In genomic region chr3:196422976-196423781, GRCh38 we compare ENCODE assay signal across 8 cellular contexts. TPM values are rescaled to one million over a fixed set of nuclear protein-coding genes. Genes with fewer than 3 reads are reported as not detected.
A peak's percentile ranks its signal among the peaks of the same experiment; 100 is the strongest.
DNase-seq lines count a peak whose midpoint lies in the region; ATAC-seq and TF ChIP-seq lines count a peak whose summit lies in the region.

No MANE protein-coding gene starts in this region.

- DNase-seq in Peyer's patch (peak in 2 of 3 donors; percentile 53 to 59), heart left ventricle (peak; percentile 82 to 94 (median 89)), sciatic nerve (ENCODE audit: low spot score) (no peak), UCSD-AML1 (lab: John Stamatoyannopoulos, UW; ENCODE audit: unreplicated experiment) (no peak), brain microvascular endothelial cell (no peak), chondrocyte (ENCODE audit: low spot score) (no peak)

- H3K9me3 Mint-ChIP-seq in chondrocyte (ENCODE audit: low read depth), result no peaks in the 10 kb centered on the region

- peaks cover 25% of the 10 kb centered on the region for H3K4me1 Mint-ChIP-seq in chondrocyte (ENCODE audit: low read depth)

- TF ChIP-seq RAD21 in Ishikawa (IDR thresholded peaks at IDR 0.05; ENCODE audit: low read depth), result no peak

- no peak for TF ChIP-seq EP300 in Ishikawa (IDR thresholded peaks at IDR 0.05; ENCODE audit: borderline replicate concordance)

- H3K4me1 ChIP-seq in Peyer's patch (peaks cover 0 to 8% (median 0%) of the 10 kb centered on the region in 4 donors), heart left ventricle (peaks cover 0 to 75% (median 33%) of the 10 kb centered on the region in 12 donors)

- no peaks in the 10 kb centered on the region for H3K27me3 ChIP-seq in Peyer's patch
- H3K27me3 ChIP-seq in heart left ventricle, result no peaks in the 10 kb centered on the region
- H3K27me3 ChIP-seq in brain microvascular endothelial cell (replicated peaks), result no peaks in the 10 kb centered on the region

- TF ChIP-seq CTCF in Peyer's patch (IDR thresholded peaks at IDR 0.05) (no peak), heart left ventricle (IDR thresholded peaks at IDR 0.05) (peak in 1 of 12 donors; percentile 7), brain microvascular endothelial cell (IDR thresholded peaks at IDR 0.05; ENCODE audit: low read depth, low read length, missing control alignments) (no peak), chondrocyte (IDR thresholded peaks at IDR 0.05) (no peak)

- H3K27ac ChIP-seq in Peyer's patch, result peak overlapping the region in 1 of 4 donors; percentile 9
- H3K27ac ChIP-seq in heart left ventricle, result peak overlapping the region in 11 of 12 donors; percentile 37 to 81 (median 72)
- H3K27ac ChIP-seq in brain microvascular endothelial cell, result no peak overlapping the region

- H3K4me3 Mint-ChIP-seq in chondrocyte (ENCODE audit: unreplicated experiment), result no peak overlapping the region

- H3K36me3 Mint-ChIP-seq in chondrocyte (ENCODE audit: low read depth), result no peaks in the 10 kb centered on the region

- ATAC-seq in heart left ventricle (peak; percentile 95 to 98 (median 96)), sciatic nerve (peak; percentile 42), GM21360 (IDR thresholded peaks at IDR 0.05; ENCODE audit: unreplicated experiment) (no peak)

- TF ChIP-seq POLR2A in Peyer's patch (IDR thresholded peaks at IDR 0.05), result no peak
- TF ChIP-seq POLR2A in heart left ventricle (IDR thresholded peaks at IDR 0.05), result no peak

- peaks cover 0 to 6% (median 0%) of the 10 kb centered on the region in 3 donors for H3K36me3 ChIP-seq in Peyer's patch
- peaks cover 0 to 22% (median 11%) of the 10 kb centered on the region in 9 donors for H3K36me3 ChIP-seq in heart left ventricle
- H3K36me3 ChIP-seq in brain microvascular endothelial cell (replicated peaks), result peaks cover 2% of the 10 kb centered on the region

- in situ Hi-C loops in brain microvascular endothelial cell (cut with HindIII; ENCODE audit: low pct_ligation_motif_present, low sequenced_read_pairs), result no loop called here

- WGBS in heart left ventricle, 4 donors, result 15 to 38% (median 30%) methylated on average over 7 to 10 of the region's 10 CpGs

- intact Hi-C loops in heart left ventricle (cut with DNase I), result no loop called here
- intact Hi-C loops in sciatic nerve (cut with DNase I), result no loop called here

- H3K27ac Mint-ChIP-seq in chondrocyte (ENCODE audit: unreplicated experiment), result no peak overlapping the region

- no peaks in the 10 kb centered on the region for H3K9me3 ChIP-seq in Peyer's patch
- H3K9me3 ChIP-seq in heart left ventricle, result no peaks in the 10 kb centered on the region

- no peaks in the 10 kb centered on the region for H3K27me3 Mint-ChIP-seq in chondrocyte (ENCODE audit: low read depth)

- H3K4me3 ChIP-seq in Peyer's patch (no peak overlapping the region), heart left ventricle (no peak overlapping the region), brain microvascular endothelial cell (ENCODE audit: low read depth, low read length) (no peak overlapping the region)

TF ChIP-seq in Ishikawa, 13 proteins besides CTCF, POLR2A, EP300 and RAD21:
- TF ChIP-seq CREB1 (IDR thresholded peaks at IDR 0.05; ENCODE audit: low read depth) (no peak), NFIC (IDR thresholded peaks at IDR 0.05) (peak; percentile 70), TEAD4 (IDR thresholded peaks at IDR 0.05) (no peak), CEBPB (IDR thresholded peaks at IDR 0.05) (no peak), MAX (IDR thresholded peaks at IDR 0.05) (no peak), FOXM1 (IDR thresholded peaks at IDR 0.05; ENCODE audit: borderline replicate concordance, low read depth) (no peak), YY1 (IDR thresholded peaks at IDR 0.05; ENCODE audit: low read depth) (no peak)

RNA-seq across cellular contexts. Expression of gene UBXN7, which starts 9.0 kb away (rescaled TPM):
- total RNA-seq in Peyer's patch, result 10 to 100 TPM; 12.3 to 64.4 (median 22.7) TPM
- total RNA-seq in heart left ventricle, result 10 to 100 TPM; 10.3 to 50.2 (median 29.5) TPM
- 10 to 100 TPM in 1 of 2 donors, 1 to 10 TPM in 1; 6.9 to 10.3 TPM for polyA plus RNA-seq in heart left ventricle
- total RNA-seq in sciatic nerve, result 78.7 TPM
- 57.6 to 69.4 TPM (median 62.5 TPM) in 3 replicates for total RNA-seq in chondrocyte

Comparison
In these comparisons a context has a peak if more than half of its experiments do, and no peak if none do; other contexts are left out.
1. DNase-seq: peak in Peyer's patch (2 of 3) and heart left ventricle (5 of 5); none in sciatic nerve (single experiment), UCSD-AML1 (single experiment), brain microvascular endothelial cell (single experiment) and chondrocyte (single experiment).